Comparison of ENCODE assay signal across 8 cellular contexts in genomic region chr17:60135951-60136666, GRCh38. TPM values are rescaled to one million over a fixed set of nuclear protein-coding genes. Genes with fewer than 3 reads are reported as not detected.
A peak's percentile ranks its signal among the peaks of the same experiment; 100 is the strongest.
DNase-seq lines count a peak whose midpoint lies in the region; ATAC-seq and TF ChIP-seq lines count a peak whose summit lies in the region.

No MANE protein-coding gene starts in this region.

- H3K27ac Mint-ChIP-seq in progenitor cell of endocrine pancreas, result no peak overlapping the region

- DNase-seq in GM12865 (ENCODE audit: low read depth), result no peak
- DNase-seq in SK-N-DZ (ENCODE audit: low spot score), result peak; percentile 54
- no peak for DNase-seq in fibroblast of mammary gland (ENCODE audit: low read depth)
- DNase-seq in progenitor cell of endocrine pancreas (ENCODE audit: low spot score, unreplicated experiment), result no peak
- no peak for DNase-seq in stimulated activated CD4-positive, alpha-beta T cell treated with anti-CD3 and anti-CD28 coated beads, Interleukin-2, amount 100 ng/mL, for 48 hours
- DNase-seq in GOT3 (lab: John Stamatoyannopoulos, UW), result no peak

- H3K27me3 Mint-ChIP-seq in progenitor cell of endocrine pancreas, result peaks cover 57% of the 10 kb centered on the region

- TF ChIP-seq CTCF in GM12865 (IDR thresholded peaks at IDR 0.05; ENCODE audit: insufficient read depth, low read depth, low read length, missing control alignments), result no peak
- no peak for TF ChIP-seq CTCF in fibroblast of mammary gland (conservative IDR thresholded peaks at IDR 0.05; ENCODE audit: control insufficient read depth, insufficient read depth, low read depth, low read length)
- no peak for TF ChIP-seq CTCF in progenitor cell of endocrine pancreas (IDR thresholded peaks at IDR 0.05; ENCODE audit: unreplicated experiment)

- peaks cover 11% of the 10 kb centered on the region for H3K4me1 Mint-ChIP-seq in progenitor cell of endocrine pancreas (ENCODE audit: low read depth)

- no peaks in the 10 kb centered on the region for H3K9me3 Mint-ChIP-seq in progenitor cell of endocrine pancreas (ENCODE audit: low read depth)

- ATAC-seq in HG02885 (IDR thresholded peaks at IDR 0.05; ENCODE audit: poor library complexity, unreplicated experiment) (no peak), GM18873 (IDR thresholded peaks at IDR 0.05; ENCODE audit: low FRiP score, unreplicated experiment) (no peak)

- H3K4me3 ChIP-seq in GM12865 (ENCODE audit: low read depth, low read length) (peak overlapping the region; percentile 57; the same call in 1 of the 2 replicates), fibroblast of mammary gland (ENCODE audit: control insufficient read depth, low read depth, low read length) (peak overlapping the region; percentile 85)

- H3K36me3 Mint-ChIP-seq in progenitor cell of endocrine pancreas (ENCODE audit: insufficient read depth), result peaks cover 2% of the 10 kb centered on the region

- peak overlapping the region; percentile 87 for H3K4me3 Mint-ChIP-seq in progenitor cell of endocrine pancreas (ENCODE audit: low read depth)

RNA-seq across cellular contexts. Expression of gene CA4, which starts 13.7 kb away (rescaled TPM):
- polyA plus RNA-seq in SK-N-DZ (2014; cell fraction: cytosol; rRNA removed), result not detected in 2 replicates
- 0.65 TPM in 1 of 2 replicates, not detected in the other for polyA plus RNA-seq in SK-N-DZ (2014; cell fraction: nucleus; rRNA removed)
- total RNA-seq in progenitor cell of endocrine pancreas, result 8.2 and 9.3 TPM in 2 replicates

RNA-seq across cellular contexts. Expression of gene HEATR6, which starts 57.4 kb away (rescaled TPM):
- polyA plus RNA-seq in SK-N-DZ (2014; cell fraction: cytosol; rRNA removed), result 17.9 and 18.8 TPM in 2 replicates
- 35.7 and 57.9 TPM in 2 replicates for polyA plus RNA-seq in SK-N-DZ (2014; cell fraction: nucleus; rRNA removed)
- total RNA-seq in progenitor cell of endocrine pancreas, result 35.0 and 37.0 TPM in 2 replicates
